In genomic region chr3:101824691-101825090, GRCh38 we compare ENCODE assay signal across 21 cellular contexts. TPM values are rescaled to one million over a fixed set of nuclear protein-coding genes. Genes with fewer than 3 reads are reported as not detected.
DNase-seq lines count a peak whose midpoint lies in the region; ATAC-seq and TF ChIP-seq lines count a peak whose summit lies in the region.
"Had no signal": no experiment of that assay in that cellular context is flagged by ENCODE, and none has a peak within 500 bp of the region (broad histone marks: within the 10 kb centered on the region; RNA-seq: fewer than 3 reads in every experiment).

No MANE protein-coding gene starts in this region.

- H3K4me3 ChIP-seq in AG10803 (ENCODE audit: low read length) (no peak overlapping the region), smooth muscle cell (no peak overlapping the region), BE2C (ENCODE audit: low read depth, low read length) (no peak overlapping the region)
- H3K4me3 ChIP-seq in naive thymus-derived CD4-positive, alpha-beta T cell (ENCODE audit: low read length), result no peak overlapping the region
- H3K4me3 ChIP-seq: lung, right lobe of liver had no signal

- peak overlapping the region; percentile 50 for H3K27ac Mint-ChIP-seq in HFFc6
- H3K27ac Mint-ChIP-seq in naive thymus-derived CD4-positive, alpha-beta T cell, result peak overlapping the region in 8 of 9 donors; percentile 5 to 91 (median 59)
- H3K27ac Mint-ChIP-seq: activated CD4-positive, alpha-beta T cell treated with anti-CD3 and anti-CD28 coated beads for 36 hours; T-helper 1 cell treated with Interleukin-12 subunit alpha and Interleukin-12 subunit beta and Interleukin-4 antibody, amounts not matched to agents 30 μg/mL and 1 μg/mL, for 36 hours had no signal

- H3K79me2 ChIP-seq in smooth muscle cell (ENCODE audit: low read depth), result peaks cover 5% of the 10 kb centered on the region

- H3K9me3 Mint-ChIP-seq in HFFc6, result no peaks in the 10 kb centered on the region
- no peaks in the 10 kb centered on the region for H3K9me3 Mint-ChIP-seq in naive thymus-derived CD4-positive, alpha-beta T cell
- H3K9me3 Mint-ChIP-seq: CD14-positive monocyte; H9; T-helper 1 cell treated with Interleukin-12 subunit alpha and Interleukin-12 subunit beta and Interleukin-4 antibody, amounts not matched to agents 30 μg/mL and 1 μg/mL, for 36 hours had no signal

- no peak for ATAC-seq in naive thymus-derived CD4-positive, alpha-beta T cell
- ATAC-seq in GM18867 (IDR thresholded peaks at IDR 0.05; ENCODE audit: unreplicated experiment) (no peak), left cardiac atrium (no peak)
- ATAC-seq: activated CD4-positive, alpha-beta T cell treated with anti-CD3 and anti-CD28 coated beads for 36 hours; right lobe of liver had no signal

- H3K4me2 ChIP-seq in smooth muscle cell, result no peak overlapping the region

- no peaks in the 10 kb centered on the region for H4K20me1 ChIP-seq in smooth muscle cell (ENCODE audit: low read depth)

- peaks cover 0 to 16% (median 10%) of the 10 kb centered on the region in 3 experiments for H3K36me3 ChIP-seq in naive thymus-derived CD4-positive, alpha-beta T cell (ENCODE audit: control insufficient read depth in 2 of 3, insufficient read depth in 3 of 3, low read length in 3 of 3)
- H3K36me3 ChIP-seq in smooth muscle cell (ENCODE audit: low read depth) (no peaks in the 10 kb centered on the region), BE2C (peaks cover 12% of the 10 kb centered on the region; the same call in 1 of the 2 replicates)
- H3K36me3 ChIP-seq: right lobe of liver had no signal

- peaks cover 14% of the 10 kb centered on the region for H3F3A ChIP-seq in smooth muscle cell (ENCODE audit: low read depth)

- CTCF ChIA-PET in naive thymus-derived CD4-positive, alpha-beta T cell (lab: Charles Lee), result interaction anchor here (0.6 to 1.3 kb wide), 4 partner anchors 9 to 405 kb away, joined by 3 to 4 read pairs (median 3); no protein-coding TSS in a partner anchor

- intact Hi-C loops in naive thymus-derived CD4-positive, alpha-beta T cell (cut with micrococcal nuclease), result loop anchor here (5.0 kb wide), 3 partner anchors 268 to 1332 kb away; partner anchors contain the start of gene TMEM45A (in 1 of the 2)
- intact Hi-C loops in left cardiac atrium (cut with DNase I), result no loop called here

- H3K4me3 Mint-ChIP-seq in HFFc6, result no peak overlapping the region
- H3K4me3 Mint-ChIP-seq in naive thymus-derived CD4-positive, alpha-beta T cell, result peak overlapping the region in 1 of 10 donors; percentile 29
- H3K4me3 Mint-ChIP-seq: activated CD4-positive, alpha-beta T cell treated with anti-CD3 and anti-CD28 coated beads for 36 hours; CD14-positive monocyte; H9; T-helper 1 cell treated with Interleukin-12 subunit alpha and Interleukin-12 subunit beta and Interleukin-4 antibody, amounts not matched to agents 30 μg/mL and 1 μg/mL, for 36 hours had no signal

- no peaks in the 10 kb centered on the region; the same call in 1 of the 2 replicates for H3K27me3 Mint-ChIP-seq in HFFc6 (ENCODE audit: insufficient read depth)
- H3K27me3 Mint-ChIP-seq in naive thymus-derived CD4-positive, alpha-beta T cell, result no peaks in the 10 kb centered on the region
- H3K27me3 Mint-ChIP-seq: activated CD4-positive, alpha-beta T cell treated with anti-CD3 and anti-CD28 coated beads for 36 hours had no signal

- no peaks in the 10 kb centered on the region for H3K27me3 ChIP-seq in naive thymus-derived CD4-positive, alpha-beta T cell (ENCODE audit: control insufficient read depth in 2 of 2, insufficient read depth in 2 of 2, low read length in 2 of 2)
- H3K27me3 ChIP-seq in smooth muscle cell (ENCODE audit: low read depth) (no peaks in the 10 kb centered on the region), BE2C (no peaks in the 10 kb centered on the region)
- H3K27me3 ChIP-seq: neutrophil, right lobe of liver had no signal

- peak; percentile 65 for DNase-seq in AG10803 (ENCODE audit: low read depth)
- no peak for DNase-seq in HFFc6
- DNase-seq in amniotic epithelial cell (ENCODE audit: low read depth), result peak; percentile 64
- DNase-seq in naive thymus-derived CD4-positive, alpha-beta T cell, result no peak
- DNase-seq in smooth muscle cell (lab: John Stamatoyannopoulos, UW; ENCODE audit: unreplicated experiment), result no peak
- no peak for DNase-seq in BE2C
- no peak for DNase-seq in left cardiac atrium
- DNase-seq: activated CD4-positive, alpha-beta T cell treated with anti-CD3 and anti-CD28 coated beads for 36 hours; anterior cingulate cortex; dermis blood vessel endothelial cell; H9; MV-4-11; NCI-H748 treated with DMSO at 0.1 percent for 48 hours; right lobe of liver; stimulated activated CD4-positive, alpha-beta T cell treated with anti-CD3 and anti-CD28 coated beads, Interleukin-4, amount 100 ng/mL, for 24 hours had no signal

- 90% methylated on average over 3 of the region's 3 CpGs for WGBS in smooth muscle cell (ENCODE audit: low lambda C conversion rate)

- H3K27ac ChIP-seq in naive thymus-derived CD4-positive, alpha-beta T cell (ENCODE audit: low read depth, low read length), result no peak overlapping the region
- no peak overlapping the region for H3K27ac ChIP-seq in smooth muscle cell (ENCODE audit: low read depth)
- H3K27ac ChIP-seq: neutrophil, right lobe of liver, RWPE1 had no signal

- H3K4me1 ChIP-seq in naive thymus-derived CD4-positive, alpha-beta T cell (ENCODE audit: control insufficient read depth in 2 of 2, insufficient read depth in 2 of 2, low read length in 2 of 2), result peaks cover 13 to 24% of the 10 kb centered on the region in 2 donors
- H3K4me1 ChIP-seq in smooth muscle cell (ENCODE audit: low read depth), result peaks cover 22% of the 10 kb centered on the region
- peaks cover 8% of the 10 kb centered on the region for H3K4me1 ChIP-seq in BE2C

- no peak overlapping the region for H2AFZ ChIP-seq in smooth muscle cell (ENCODE audit: low read depth)

- no peaks in the 10 kb centered on the region for H3K9me3 ChIP-seq in naive thymus-derived CD4-positive, alpha-beta T cell (ENCODE audit: control insufficient read depth in 2 of 3, low read length in 3 of 3)
- H3K9me3 ChIP-seq in smooth muscle cell (replicated peaks; ENCODE audit: low read depth) (no peaks in the 10 kb centered on the region), BE2C (no peaks in the 10 kb centered on the region)
- H3K9me3 ChIP-seq: neutrophil, right lobe of liver had no signal

- peaks cover 15% of the 10 kb centered on the region for H3K36me3 Mint-ChIP-seq in HFFc6 (ENCODE audit: low read depth)
- H3K36me3 Mint-ChIP-seq in naive thymus-derived CD4-positive, alpha-beta T cell, result peaks cover 0 to 38% (median 32%) of the 10 kb centered on the region in 5 donors

- POLR2A ChIA-PET in naive thymus-derived CD4-positive, alpha-beta T cell (lab: Charles Lee), result interaction anchor here (0.6 to 4.2 kb wide), 6 partner anchors 24 to 307 kb away, joined by 3 to 34 read pairs (median 3); partner anchors contain the start of genes NFKBIZ and RPL24

- TF ChIP-seq CTCF in AG10803 (conservative IDR thresholded peaks at IDR 0.05; ENCODE audit: low read length) (no peak), HFFc6 (IDR thresholded peaks at IDR 0.05) (no peak), smooth muscle cell (IDR thresholded peaks at IDR 0.05; ENCODE audit: borderline replicate concordance, insufficient read depth, poor library complexity, severe bottlenecking) (no peak), BE2C (IDR thresholded peaks at IDR 0.05; ENCODE audit: low read depth, low read length) (no peak)

- H3K4me1 Mint-ChIP-seq in HFFc6 (ENCODE audit: low read depth), result peaks cover 53% of the 10 kb centered on the region
- peaks cover 32 to 60% (median 55%) of the 10 kb centered on the region in 7 donors for H3K4me1 Mint-ChIP-seq in naive thymus-derived CD4-positive, alpha-beta T cell

- H3K9ac ChIP-seq in smooth muscle cell (ENCODE audit: low read depth), result no peak overlapping the region

RNA-seq across cellular contexts. Expression of gene NFKBIZ, which starts 24.6 kb away (rescaled TPM):
- 10 to 100 TPM; 51.1 to 64.2 (median 57.8) TPM for total RNA-seq in HFFc6 (2021; fragmentation: NEBNext Ultra II Directional; extraction: Animal tissue kit (Norgen Biotek cat#: 25700))
- total RNA-seq in naive thymus-derived CD4-positive, alpha-beta T cell, result 100 to 1,000 TPM; 108 to 913 (median 140) TPM
- 10 to 100 TPM; 21.0 to 30.8 TPM for polyA plus RNA-seq in naive thymus-derived CD4-positive, alpha-beta T cell
- total RNA-seq in smooth muscle cell, result 236 and 307 TPM in 2 replicates
- polyA plus RNA-seq in smooth muscle cell, result 269 and 306 TPM in 2 replicates
- polyA plus RNA-seq in BE2C (2012; ENCODE audit: insufficient read depth, insufficient read length, low read depth), result 2.0 TPM
- 10 to 100 TPM; 34.9 to 39.7 TPM for total RNA-seq in left cardiac atrium

RNA-seq across cellular contexts. Expression of gene NXPE3, which starts 45.7 kb away (rescaled TPM):
- 10 to 100 TPM; 37.7 to 44.3 (median 41.0) TPM for total RNA-seq in HFFc6 (2021; fragmentation: NEBNext Ultra II Directional; extraction: Animal tissue kit (Norgen Biotek cat#: 25700))
- total RNA-seq in naive thymus-derived CD4-positive, alpha-beta T cell, result 10 to 100 TPM; 25.9 to 48.7 (median 35.5) TPM
- 10 to 100 TPM; 55.7 to 71.0 TPM for polyA plus RNA-seq in naive thymus-derived CD4-positive, alpha-beta T cell
- 8.6 and 10.2 TPM in 2 replicates for total RNA-seq in smooth muscle cell
- polyA plus RNA-seq in smooth muscle cell, result 5.6 and 7.0 TPM in 2 replicates
- polyA plus RNA-seq in BE2C (2012; ENCODE audit: insufficient read depth, insufficient read length, low read depth), result 24.5 TPM
- total RNA-seq in left cardiac atrium, result 10 to 100 TPM; 34.2 to 35.1 TPM

Comparison
In these comparisons a context has a peak if more than half of its experiments do, and no peak if none do; other contexts are left out.
1. DNase-seq: peak in AG10803 (single experiment) and amniotic epithelial cell (single experiment); none in HFFc6 (single experiment), naive thymus-derived CD4-positive, alpha-beta T cell (0 of 9), smooth muscle cell (single experiment), BE2C (single experiment) and left cardiac atrium (single experiment).
2. intact Hi-C loops: an anchor here in naive thymus-derived CD4-positive, alpha-beta T cell (5.0 kb wide); none called in left cardiac atrium.